ENCODE assay signal across 16 cellular contexts in the genomic region with DNA sequence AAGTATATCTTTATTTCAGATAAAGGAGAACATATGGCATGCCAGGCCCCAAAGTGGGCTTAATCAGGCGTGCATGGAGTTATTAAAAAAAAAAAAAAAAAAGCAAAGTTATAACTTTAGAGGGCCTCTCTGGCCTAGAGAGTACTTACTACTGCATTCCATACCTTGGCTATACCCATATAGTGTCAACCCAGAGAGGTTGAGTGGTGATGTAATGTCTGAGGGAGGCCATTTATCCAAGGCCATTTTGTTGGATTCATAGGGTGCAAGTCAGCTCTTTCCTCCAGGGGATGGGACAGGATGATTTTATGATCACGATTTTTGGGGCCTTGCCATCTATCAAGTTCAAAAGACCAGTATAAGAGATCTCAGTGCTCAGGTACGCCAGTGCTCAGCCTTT.
DNase-seq lines count a peak whose midpoint lies in the region; ATAC-seq and TF ChIP-seq lines count a peak whose summit lies in the region.
"Had no signal": no experiment of that assay in that cellular context is flagged by ENCODE, and none has a peak within 500 bp of the region (broad histone marks: within the 10 kb centered on the region; RNA-seq: fewer than 3 reads in every experiment).

No MANE protein-coding gene starts in this region.

- peak in 1 of 2 donors; percentile 58 for ATAC-seq in upper lobe of left lung (ENCODE audit: low FRiP score in 2 of 2)
- ATAC-seq in HG02884 (IDR thresholded peaks at IDR 0.05; ENCODE audit: unreplicated experiment) = no peak

- no peak overlapping the region for H3K23ac ChIP-seq in mesendoderm (ENCODE audit: low read length)

- H3K27ac ChIP-seq in esophagus muscularis mucosa (replicated peaks in 1 of 4) (peak overlapping the region; percentile 79 to 90 (median 88)), prostate gland (peak overlapping the region; percentile 81 to 87), upper lobe of left lung (peak overlapping the region; percentile 59 to 72 (median 66)), mesendoderm (ENCODE audit: low read depth, low read length) (no peak overlapping the region)
- H3K27ac ChIP-seq: BLaER1 had no signal

- no peak overlapping the region for H2BK15ac ChIP-seq in mesendoderm (replicated peaks; ENCODE audit: low read depth)

- no peak overlapping the region for H4K8ac ChIP-seq in mesendoderm (ENCODE audit: low read depth, low read length)

- H3K56ac ChIP-seq in mesendoderm (ENCODE audit: low read length) = no peak overlapping the region

- H4K5ac ChIP-seq in mesendoderm (ENCODE audit: low read length) = no peak overlapping the region

- H3K36me3 ChIP-seq in esophagus muscularis mucosa (peaks cover 8 to 59% (median 32%) of the 10 kb centered on the region in 4 donors), prostate gland (peaks cover 5 to 7% of the 10 kb centered on the region in 2 donors), upper lobe of left lung (peaks cover 3 to 57% (median 15%) of the 10 kb centered on the region in 4 donors), mesendoderm (ENCODE audit: control insufficient read depth, insufficient read depth, low read length) (peaks cover 2% of the 10 kb centered on the region)

- TF ChIP-seq CTCF in esophagus muscularis mucosa (IDR thresholded peaks at IDR 0.05) = no peak
- no peak for TF ChIP-seq CTCF in prostate gland (IDR thresholded peaks at IDR 0.05)
- no peak for TF ChIP-seq CTCF in upper lobe of left lung (IDR thresholded peaks at IDR 0.05)

- no peaks in the 10 kb centered on the region for H3K79me1 ChIP-seq in mesendoderm (ENCODE audit: low read length)

- no peak overlapping the region for H3K4ac ChIP-seq in mesendoderm (ENCODE audit: low read depth, low read length)

- TF ChIP-seq POLR2A in esophagus muscularis mucosa (IDR thresholded peaks at IDR 0.05; ENCODE audit: low read depth) (no peak), prostate gland (IDR thresholded peaks at IDR 0.05) (no peak), upper lobe of left lung (IDR thresholded peaks at IDR 0.05) (no peak)

- no peak overlapping the region for H3K4me3 ChIP-seq in esophagus muscularis mucosa
- no peak overlapping the region for H3K4me3 ChIP-seq in prostate gland
- no peak overlapping the region for H3K4me3 ChIP-seq in upper lobe of left lung
- no peak overlapping the region for H3K4me3 ChIP-seq in mesendoderm (ENCODE audit: low read length)
- H3K4me3 ChIP-seq: BLaER1 had no signal

- no peak overlapping the region for H3K4me2 ChIP-seq in mesendoderm (ENCODE audit: low read length)
- H3K4me2 ChIP-seq: BLaER1 had no signal

- H3K9me3 ChIP-seq in esophagus muscularis mucosa (no peaks in the 10 kb centered on the region), prostate gland (no peaks in the 10 kb centered on the region), upper lobe of left lung (no peaks in the 10 kb centered on the region)
- H3K9me3 ChIP-seq: BLaER1 had no signal

- no peak overlapping the region for H2BK120ac ChIP-seq in mesendoderm (ENCODE audit: low read depth, low read length)

- H3K18ac ChIP-seq in mesendoderm (ENCODE audit: low read length) = no peak overlapping the region

- no peaks in the 10 kb centered on the region for H3K79me2 ChIP-seq in mesendoderm (ENCODE audit: control insufficient read depth, insufficient read depth, low read length)

- H3K27me3 ChIP-seq in esophagus muscularis mucosa = no peaks in the 10 kb centered on the region
- no peaks in the 10 kb centered on the region for H3K27me3 ChIP-seq in prostate gland (replicated peaks; ENCODE audit: insufficient read depth)
- no peaks in the 10 kb centered on the region for H3K27me3 ChIP-seq in upper lobe of left lung
- H3K27me3 ChIP-seq in mesendoderm (ENCODE audit: insufficient read depth, low read length, poor library complexity) = no peaks in the 10 kb centered on the region
- H3K27me3 ChIP-seq: BLaER1 had no signal

- 79% methylated on average over 3 of the region's 3 CpGs for WGBS in esophagus muscularis mucosa
- WGBS in prostate gland = 75% methylated on average over 3 of the region's 3 CpGs
- WGBS in upper lobe of left lung, 2 donors = 74 to 95% methylated on average over 3 of the region's 3 CpGs
- WGBS in mesendoderm (ENCODE audit: extremely low coverage, insufficient coverage, low lambda C conversion rate) = no CpG with 5 or more reads among the region's 3 CpGs

- intact Hi-C loops in esophagus muscularis mucosa (cut with DNase I) (no loop called here), prostate gland (cut with DNase I) (loop anchor here (5.0 kb wide), 1 partner anchor 109 kb away; the partner anchor contains the start of gene ACTN1)

- TF ChIP-seq EP300 in esophagus muscularis mucosa (IDR thresholded peaks at IDR 0.05) (no peak), upper lobe of left lung (IDR thresholded peaks at IDR 0.05) (no peak)

- no peak overlapping the region for H2BK5ac ChIP-seq in mesendoderm (ENCODE audit: low read length)

- DNase-seq in NCI-H524 (lab: John Stamatoyannopoulos, UW) (peak; percentile 14 to 43), NCI-H524 treated with DMSO at 0.1 percent for 48 hours (lab: John Stamatoyannopoulos, UW) (no peak), esophagus muscularis mucosa (ENCODE audit: extremely low spot score) (no peak), prostate gland (ENCODE audit: low spot score) (peak; percentile 28), upper lobe of left lung (no peak), cerebellum (ENCODE audit: low spot score) (no peak), mesendoderm (no peak)
- DNase-seq: 8988T; activated CD4-positive, alpha-beta T cell treated with anti-CD3 and anti-CD28 coated beads, Interleukin-2, amount 50 U/mL, for 4 hours; GDM1; NCI-H1930; NCI-H446 treated with DMSO at 0.1 percent for 48 hours; retina; Right ventricle myocardium superior had no signal

- H3K4me1 ChIP-seq in esophagus muscularis mucosa (peaks cover 8 to 57% (median 55%) of the 10 kb centered on the region in 4 donors), prostate gland (replicated peaks) (no peaks in the 10 kb centered on the region), upper lobe of left lung (peaks cover 0 to 25% (median 13%) of the 10 kb centered on the region in 4 donors), mesendoderm (ENCODE audit: control insufficient read depth, low read depth, low read length) (no peaks in the 10 kb centered on the region)
- H3K4me1 ChIP-seq: BLaER1 had no signal

- H2AK5ac ChIP-seq in mesendoderm (ENCODE audit: low read length) = no peak overlapping the region

- no peak overlapping the region for H3K9ac ChIP-seq in mesendoderm (ENCODE audit: low read length)
- H3K9ac ChIP-seq: BLaER1 had no signal

Comparison
In these comparisons a context has a peak if more than half of its experiments do, and no peak if none do; other contexts are left out.
1. DNase-seq: peak in NCI-H524 (2 of 2) and prostate gland (single experiment); none in NCI-H524 treated with DMSO at 0.1 percent for 48 hours (single experiment), esophagus muscularis mucosa (single experiment), upper lobe of left lung (0 of 2), cerebellum (single experiment) and mesendoderm (single experiment).